Comparison of ENCODE assay signal across 18 cellular contexts in genomic region chr22:48137640-48138039, GRCh38.
A peak's percentile ranks its signal among the peaks of the same experiment; 100 is the strongest.
DNase-seq lines count a peak whose midpoint lies in the region; ATAC-seq and TF ChIP-seq lines count a peak whose summit lies in the region.
"Had no signal": no experiment of that assay in that cellular context is flagged by ENCODE, and none has a peak within 500 bp of the region (broad histone marks: within the 10 kb centered on the region; RNA-seq: fewer than 3 reads in every experiment).

No MANE protein-coding gene starts in this region.

- WGBS in SK-N-SH (ENCODE audit: low lambda C conversion rate) = 6% methylated on average over 5 of the region's 10 CpGs

- POLR2A ChIA-PET in SK-N-SH (lab: Yijun Ruan, JAX) = no interaction called here

- H3K27me3 ChIP-seq in SK-N-SH (ENCODE audit: insufficient read depth) = no peaks in the 10 kb centered on the region

- DNase-seq in NCI-H2029 treated with DMSO at 0.1 percent for 48 hours (lab: John Stamatoyannopoulos, UW) (peak; percentile 6), NCI-H2029 (lab: John Stamatoyannopoulos, UW) (no peak), NCI-H510A (lab: John Stamatoyannopoulos, UW) (peak; percentile 17), iPS-NIHi7 (ENCODE audit: extremely low spot score) (peak; percentile 33), ureter (ENCODE audit: low spot score) (peak; percentile 12), NCI-H1092 (lab: John Stamatoyannopoulos, UW) (no peak), SK-N-SH (no peak)
- DNase-seq: C1 segment of cervical spinal cord; DMS53; H9; MV-4-11; NCI-H1436; NCI-H2107; NCI-H524 treated with DMSO at 0.1 percent for 48 hours; NK-92 treated with Interleukin-12 subunit alpha and Interleukin-12 subunit beta, amount 100 ng/mL, for 24 hours; SJCRH30 had no signal

- no peak overlapping the region for H3K9ac ChIP-seq in SK-N-SH

- no peaks in the 10 kb centered on the region for H3K79me2 ChIP-seq in SK-N-SH (ENCODE audit: insufficient read depth)

- no peaks in the 10 kb centered on the region for H3F3A ChIP-seq in SK-N-SH (replicated peaks; ENCODE audit: insufficient read depth)

- H3K9me2 ChIP-seq in SK-N-SH = no peaks in the 10 kb centered on the region

- no peak overlapping the region for H3K4me2 ChIP-seq in SK-N-SH

- no peak for ATAC-seq in GM21717 (IDR thresholded peaks at IDR 0.05; ENCODE audit: unreplicated experiment)

- CTCF ChIA-PET in SK-N-SH (lab: Yijun Ruan, JAX) = no interaction called here

- no peak for TF ChIP-seq EP300 in SK-N-SH (IDR thresholded peaks at IDR 0.05; ENCODE audit: borderline replicate concordance in 1 of 2, low read depth in 1 of 2, low read length in 1 of 2)

- H3K4me1 ChIP-seq in SK-N-SH (ENCODE audit: control insufficient read depth in 1 of 2, insufficient read depth in 2 of 2, low read depth in 1 of 2, low read length in 1 of 2) = no peaks in the 10 kb centered on the region
- H3K4me1 ChIP-seq: SJCRH30 had no signal

- TF ChIP-seq CTCF in SK-N-SH (IDR thresholded peaks at IDR 0.05) = no peak

- no peaks in the 10 kb centered on the region for H3K36me3 ChIP-seq in SK-N-SH (replicated peaks in 1 of 2; ENCODE audit: control insufficient read depth in 1 of 2, insufficient read depth in 2 of 2, low read length in 1 of 2)
- H3K36me3 ChIP-seq: SJCRH30 had no signal

- no peaks in the 10 kb centered on the region for H3K9me3 ChIP-seq in SK-N-SH
- H3K9me3 ChIP-seq: SJCRH30 had no signal

- no peaks in the 10 kb centered on the region for H4K20me1 ChIP-seq in SK-N-SH (ENCODE audit: insufficient read depth)

- H3K4me3 ChIP-seq in SK-N-SH (ENCODE audit: low read depth in 2 of 2, low read length in 1 of 2) = no peak overlapping the region
- H3K4me3 ChIP-seq: SJCRH30 had no signal

- no peak for TF ChIP-seq RAD21 in SK-N-SH (IDR thresholded peaks at IDR 0.05; ENCODE audit: low read length)

- no peak overlapping the region for H2AFZ ChIP-seq in SK-N-SH (ENCODE audit: low read depth)

- no peak overlapping the region for H3K27ac ChIP-seq in SK-N-SH (ENCODE audit: low read depth in 2 of 2, low read length in 1 of 2)
- H3K27ac ChIP-seq: RWPE1, SJCRH30 had no signal

TF ChIP-seq in SK-N-SH, 30 proteins besides CTCF, POLR2A, EP300 and RAD21:
- no peak for TF ChIP-seq FOXM1 (IDR thresholded peaks at IDR 0.05; ENCODE audit: low read depth)
- TF ChIP-seq, protein P1, sequence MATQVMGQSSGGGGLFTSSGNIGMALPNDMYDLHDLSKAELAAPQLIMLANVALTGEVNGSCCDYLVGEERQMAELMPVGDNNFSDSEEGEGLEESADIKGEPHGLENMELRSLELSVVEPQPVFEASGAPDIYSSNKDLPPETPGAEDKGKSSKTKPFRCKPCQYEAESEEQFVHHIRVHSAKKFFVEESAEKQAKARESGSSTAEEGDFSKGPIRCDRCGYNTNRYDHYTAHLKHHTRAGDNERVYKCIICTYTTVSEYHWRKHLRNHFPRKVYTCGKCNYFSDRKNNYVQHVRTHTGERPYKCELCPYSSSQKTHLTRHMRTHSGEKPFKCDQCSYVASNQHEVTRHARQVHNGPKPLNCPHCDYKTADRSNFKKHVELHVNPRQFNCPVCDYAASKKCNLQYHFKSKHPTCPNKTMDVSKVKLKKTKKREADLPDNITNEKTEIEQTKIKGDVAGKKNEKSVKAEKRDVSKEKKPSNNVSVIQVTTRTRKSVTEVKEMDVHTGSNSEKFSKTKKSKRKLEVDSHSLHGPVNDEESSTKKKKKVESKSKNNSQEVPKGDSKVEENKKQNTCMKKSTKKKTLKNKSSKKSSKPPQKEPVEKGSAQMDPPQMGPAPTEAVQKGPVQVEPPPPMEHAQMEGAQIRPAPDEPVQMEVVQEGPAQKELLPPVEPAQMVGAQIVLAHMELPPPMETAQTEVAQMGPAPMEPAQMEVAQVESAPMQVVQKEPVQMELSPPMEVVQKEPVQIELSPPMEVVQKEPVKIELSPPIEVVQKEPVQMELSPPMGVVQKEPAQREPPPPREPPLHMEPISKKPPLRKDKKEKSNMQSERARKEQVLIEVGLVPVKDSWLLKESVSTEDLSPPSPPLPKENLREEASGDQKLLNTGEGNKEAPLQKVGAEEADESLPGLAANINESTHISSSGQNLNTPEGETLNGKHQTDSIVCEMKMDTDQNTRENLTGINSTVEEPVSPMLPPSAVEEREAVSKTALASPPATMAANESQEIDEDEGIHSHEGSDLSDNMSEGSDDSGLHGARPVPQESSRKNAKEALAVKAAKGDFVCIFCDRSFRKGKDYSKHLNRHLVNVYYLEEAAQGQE (IDR thresholded peaks at IDR 0.05; ENCODE audit: low read depth, low read length) = no peak
- TF ChIP-seq GABPA (IDR thresholded peaks at IDR 0.05; ENCODE audit: low read depth) = no peak
- TF ChIP-seq ELF1 (IDR thresholded peaks at IDR 0.05) = no peak
- no peak for TF ChIP-seq SIN3A (IDR thresholded peaks at IDR 0.05; ENCODE audit: borderline replicate concordance, low read depth, low read length)
- TF ChIP-seq RFX5 (IDR thresholded peaks at IDR 0.05; ENCODE audit: low read length) = no peak
- no peak for TF ChIP-seq TEAD4 (IDR thresholded peaks at IDR 0.05; ENCODE audit: borderline replicate concordance, insufficient read depth)
- no peak for TF ChIP-seq TCF12 (IDR thresholded peaks at IDR 0.05)
- no peak for TF ChIP-seq MXI1 (IDR thresholded peaks at IDR 0.05; ENCODE audit: low read depth, low read length)
- TF ChIP-seq TAF1 (IDR thresholded peaks at IDR 0.05; ENCODE audit: borderline replicate concordance, low read depth, low read length) = no peak

Comparison
In these comparisons a context has a peak if more than half of its experiments do, and no peak if none do; other contexts are left out.
1. DNase-seq: peak in NCI-H2029 treated with DMSO at 0.1 percent for 48 hours (single experiment), NCI-H510A (single experiment), iPS-NIHi7 (single experiment) and ureter (single experiment); none in NCI-H2029 (single experiment), NCI-H1092 (single experiment) and SK-N-SH (single experiment).